In genomic region chr20:62318411-62319345, GRCh38 we compare ENCODE assay signal across 18 cellular contexts. TPM values are rescaled to one million over a fixed set of nuclear protein-coding genes. Genes with fewer than 3 reads are reported as not detected.
A peak's percentile ranks its signal among the peaks of the same experiment; 100 is the strongest.
DNase-seq lines count a peak whose midpoint lies in the region; ATAC-seq and TF ChIP-seq lines count a peak whose summit lies in the region.
"Had no signal": no experiment of that assay in that cellular context is flagged by ENCODE, and none has a peak within 500 bp of the region (broad histone marks: within the 10 kb centered on the region; RNA-seq: fewer than 3 reads in every experiment).

No MANE protein-coding gene starts in this region.

- H3K4me3 ChIP-seq in lower lobe of right lung, result no peak overlapping the region
- H3K4me3 ChIP-seq: adrenal gland, testis had no signal

- intact Hi-C loops in lower lobe of right lung (cut with DNase I), result no loop called here

- H3K9me3 ChIP-seq in lower lobe of right lung, result no peaks in the 10 kb centered on the region
- H3K9me3 ChIP-seq: adrenal gland, testis had no signal

- H3K4me1 Mint-ChIP-seq in activated CD8-positive, alpha-beta T cell treated with anti-CD3 and anti-CD28 coated beads, Interleukin-2, amount 10 ng/mL, durations not matched to agents 7 days and 5 days (ENCODE audit: low read depth), result no peaks in the 10 kb centered on the region
- no peaks in the 10 kb centered on the region for H3K4me1 Mint-ChIP-seq in mesothelial cell of epicardium
- H3K4me1 Mint-ChIP-seq: T-cell had no signal

- CTCF ChIA-PET in activated CD8-positive, alpha-beta T cell treated with anti-CD3 and anti-CD28 coated beads, Interleukin-2, amount 10 ng/mL, durations not matched to agents 7 days and 5 days (lab: Charles Lee), result no interaction called here

- peaks cover 77% of the 10 kb centered on the region for H3K36me3 ChIP-seq in lower lobe of right lung

- POLR2A ChIA-PET in activated CD8-positive, alpha-beta T cell treated with anti-CD3 and anti-CD28 coated beads, Interleukin-2, amount 10 ng/mL, durations not matched to agents 7 days and 5 days (lab: Charles Lee), result no interaction called here

- H3K9me3 Mint-ChIP-seq in activated CD8-positive, alpha-beta T cell treated with anti-CD3 and anti-CD28 coated beads, Interleukin-2, amount 10 ng/mL, durations not matched to agents 7 days and 5 days (ENCODE audit: insufficient read depth), result no peaks in the 10 kb centered on the region
- H3K9me3 Mint-ChIP-seq in mesothelial cell of epicardium, result no peaks in the 10 kb centered on the region
- H3K9me3 Mint-ChIP-seq: CD4-positive, alpha-beta T cell; T-cell had no signal

- no peaks in the 10 kb centered on the region for H3K36me3 Mint-ChIP-seq in activated CD8-positive, alpha-beta T cell treated with anti-CD3 and anti-CD28 coated beads, Interleukin-2, amount 10 ng/mL, durations not matched to agents 7 days and 5 days (ENCODE audit: low read depth)
- H3K36me3 Mint-ChIP-seq in mesothelial cell of epicardium, result peaks cover 22% of the 10 kb centered on the region
- H3K36me3 Mint-ChIP-seq: T-cell had no signal

- H3K4me1 ChIP-seq in lower lobe of right lung, result no peaks in the 10 kb centered on the region
- H3K4me1 ChIP-seq: adrenal gland had no signal

- TF ChIP-seq CTCF in GM13977 (IDR thresholded peaks at IDR 0.05; ENCODE audit: extremely low read depth, insufficient read depth, missing control alignments) (no peak), mesothelial cell of epicardium (IDR thresholded peaks at IDR 0.05; ENCODE audit: unreplicated experiment) (no peak), lower lobe of right lung (IDR thresholded peaks at IDR 0.05) (no peak)

- no peak overlapping the region for H3K27ac Mint-ChIP-seq in activated CD8-positive, alpha-beta T cell treated with anti-CD3 and anti-CD28 coated beads, Interleukin-2, amount 10 ng/mL, durations not matched to agents 7 days and 5 days
- peak overlapping the region; percentile 66 for H3K27ac Mint-ChIP-seq in mesothelial cell of epicardium
- H3K27ac Mint-ChIP-seq: CD4-positive, alpha-beta T cell; T-cell had no signal

- no peaks in the 10 kb centered on the region for H3K27me3 Mint-ChIP-seq in activated CD8-positive, alpha-beta T cell treated with anti-CD3 and anti-CD28 coated beads, Interleukin-2, amount 10 ng/mL, durations not matched to agents 7 days and 5 days (ENCODE audit: low read depth)
- no peaks in the 10 kb centered on the region for H3K27me3 Mint-ChIP-seq in mesothelial cell of epicardium (ENCODE audit: low read depth)
- H3K27me3 Mint-ChIP-seq: CD4-positive, alpha-beta T cell; T-cell had no signal

- in situ Hi-C loops in GM13977 (cut with MboI; ENCODE audit: low pct_unique_long_range_greater_than_20kb, low sequenced_read_pairs, unreplicated experiment), result no loop called here

- peak; percentile 31 for ATAC-seq in activated CD8-positive, alpha-beta T cell treated with anti-CD3 and anti-CD28 coated beads, Interleukin-2, amount 10 ng/mL, durations not matched to agents 7 days and 5 days
- ATAC-seq in lower lobe of right lung, result no peak
- ATAC-seq: T-cell had no signal

- no peaks in the 10 kb centered on the region for H3K27me3 ChIP-seq in lower lobe of right lung (ENCODE audit: low read depth)
- H3K27me3 ChIP-seq: adrenal gland, testis had no signal

- DNase-seq in DMS53 (lab: John Stamatoyannopoulos, UW) (peak; percentile 64), DMS53 treated with DMSO at 0.1 percent for 48 hours (lab: John Stamatoyannopoulos, UW; ENCODE audit: unreplicated experiment) (no peak), GM13977 (ENCODE audit: low spot score) (peak; percentile 52), mesothelial cell of epicardium (ENCODE audit: low spot score in 2 of 2, unreplicated experiment in 2 of 2) (no peak), lower lobe of right lung (no peak)
- DNase-seq in activated CD8-positive, alpha-beta T cell treated with anti-CD3 and anti-CD28 coated beads, Interleukin-2, amount 10 ng/mL, durations not matched to agents 7 days and 5 days, result no peak
- no peak for DNase-seq in effector CD4-positive, alpha-beta T cell
- DNase-seq in stimulated activated naive CD4-positive, alpha-beta T cell (lab: John Stamatoyannopoulos, UW), result no peak
- DNase-seq: activated CD4-positive, CD25-positive, alpha-beta regulatory T cell; adrenal gland; CD4-positive, alpha-beta T cell; mammary epithelial cell; MV-4-11; NCI-H2081; NCI-H526; retina; T-cell had no signal

- H3K4me3 Mint-ChIP-seq in activated CD8-positive, alpha-beta T cell treated with anti-CD3 and anti-CD28 coated beads, Interleukin-2, amount 10 ng/mL, durations not matched to agents 7 days and 5 days, result no peak overlapping the region
- no peak overlapping the region for H3K4me3 Mint-ChIP-seq in mesothelial cell of epicardium
- H3K4me3 Mint-ChIP-seq: CD4-positive, alpha-beta T cell; T-cell had no signal

- H3K27ac ChIP-seq in lower lobe of right lung, result no peak overlapping the region
- H3K27ac ChIP-seq: adrenal gland had no signal

RNA-seq across cellular contexts. Expression of gene ADRM1, which starts 15.9 kb away (rescaled TPM):
- total RNA-seq in activated CD8-positive, alpha-beta T cell treated with anti-CD3 and anti-CD28 coated beads, Interleukin-2, amount 10 ng/mL, durations not matched to agents 7 days and 5 days, result 100 to 1,000 TPM in 1 of 2 experiments, 10 to 100 TPM in 1; 97.7 to 103 TPM
- 58.8 to 60.8 TPM (median 59.0 TPM) in 3 replicates for total RNA-seq in mesothelial cell of epicardium
- 63.9 TPM for total RNA-seq in lower lobe of right lung

RNA-seq across cellular contexts. Expression of gene LAMA5, which starts 48.4 kb away (rescaled TPM):
- total RNA-seq in activated CD8-positive, alpha-beta T cell treated with anti-CD3 and anti-CD28 coated beads, Interleukin-2, amount 10 ng/mL, durations not matched to agents 7 days and 5 days, result under 1 TPM; 0.40 to 0.63 TPM
- 571 to 618 TPM (median 601 TPM) in 3 replicates for total RNA-seq in mesothelial cell of epicardium
- 282 TPM for total RNA-seq in lower lobe of right lung

Comparison
In these comparisons a context has a peak if more than half of its experiments do, and no peak if none do; other contexts are left out.
1. DNase-seq: peak in DMS53 (single experiment) and GM13977 (single experiment); none in DMS53 treated with DMSO at 0.1 percent for 48 hours (single experiment), activated CD8-positive, alpha-beta T cell treated with anti-CD3 and anti-CD28 coated beads, Interleukin-2, amount 10 ng/mL, durations not matched to agents 7 days and 5 days (single experiment), mesothelial cell of epicardium (0 of 2), effector CD4-positive, alpha-beta T cell (single experiment), lower lobe of right lung (single experiment) and stimulated activated naive CD4-positive, alpha-beta T cell (0 of 6).
2. RNA of gene LAMA5, which starts 48.4 kb away (total RNA-seq): 571 to 618 TPM in mesothelial cell of epicardium and 282 TPM in lower lobe of right lung (single experiment); 0.40 to 0.63 TPM in activated CD8-positive, alpha-beta T cell treated with anti-CD3 and anti-CD28 coated beads, Interleukin-2, amount 10 ng/mL, durations not matched to agents 7 days and 5 days; every median in the first group is over 100 times any median in the second.